Comparison of ENCODE assay signal across 19 cellular contexts in genomic region chr18:12086249-12086648, GRCh38. TPM values are rescaled to one million over a fixed set of nuclear protein-coding genes. Genes with fewer than 3 reads are reported as not detected.
A peak's percentile ranks its signal among the peaks of the same experiment; 100 is the strongest.
DNase-seq lines count a peak whose midpoint lies in the region; ATAC-seq, FAIRE-seq and TF ChIP-seq lines count a peak whose summit lies in the region.
"Had no signal": no experiment of that assay in that cellular context is flagged by ENCODE, and none has a peak within 500 bp of the region (broad histone marks: within the 10 kb centered on the region; RNA-seq: fewer than 3 reads in every experiment).

No MANE protein-coding gene starts in this region.

- H3K4me3 ChIP-seq in HCT116 (replicated peaks in 1 of 2; ENCODE audit: low read depth in 1 of 2, low read length in 2 of 2) (no peak overlapping the region), pancreas (no peak overlapping the region)
- H3K4me3 ChIP-seq: BLaER1, skin epidermis had no signal

- FAIRE-seq in pancreas (lab: Jason Lieb, UNC) = no peak
- FAIRE-seq: H54 had no signal

- RAD21 ChIA-PET in HCT116 (lab: Charles Lee; ENCODE audit: low non-redundant PET in 1 of 2, low total read pairs in 2 of 2, uncharacterized antibody in 2 of 2, unreplicated experiment in 2 of 2) = no interaction called here

- H3K9me2 ChIP-seq in HCT116 (ENCODE audit: insufficient read depth) = no peaks in the 10 kb centered on the region

- POLR2A ChIA-PET in HCT116 (lab: Charles Lee) = no interaction called here

- peak; percentile 67 for ATAC-seq in HCT116
- peak; percentile 89 to 93 (median 92) for ATAC-seq in pancreas
- ATAC-seq in GM21360 (IDR thresholded peaks at IDR 0.05; ENCODE audit: unreplicated experiment) = no peak
- no peak for ATAC-seq in GM21825 (IDR thresholded peaks at IDR 0.05; ENCODE audit: unreplicated experiment)
- ATAC-seq in HG02623 (IDR thresholded peaks at IDR 0.05; ENCODE audit: unreplicated experiment) = no peak
- ATAC-seq: effector memory CD8-positive, alpha-beta T cell had no signal

- no peak for DNase-seq in HCT116 (ENCODE audit: low read depth, low spot score)
- peak; percentile 98 for DNase-seq in NCI-H2196 (lab: John Stamatoyannopoulos, UW; ENCODE audit: unreplicated experiment)
- DNase-seq in epithelial cell of prostate (ENCODE audit: low read depth, low spot score) = peak; percentile 46
- peak; percentile 84 to 96 (median 93) for DNase-seq in pancreas
- DNase-seq in ACHN = no peak
- DNase-seq: activated CD4-positive, alpha-beta T cell treated with anti-CD3 and anti-CD28 coated beads for 4 hours; activated naive CD8-positive, alpha-beta T cell treated with anti-CD3 and anti-CD28 coated beads for 36 hours; effector memory CD8-positive, alpha-beta T cell; foreskin melanocyte; NCI-H1105 treated with DMSO at 0.1 percent for 48 hours; NCI-H526 treated with DMSO at 0.1 percent for 48 hours had no signal

- H3K79me2 ChIP-seq in HCT116 (ENCODE audit: insufficient read depth, low read length) = no peaks in the 10 kb centered on the region

- TF ChIP-seq CTCF in HCT116 (IDR thresholded peaks at IDR 0.05 in 2 of 3, conservative IDR thresholded peaks at IDR 0.05 in 1 of 3; ENCODE audit: borderline replicate concordance in 1 of 3, insufficient read depth in 1 of 3, low read depth in 2 of 3, low read length in 2 of 3) = no peak
- TF ChIP-seq CTCF in pancreas (IDR thresholded peaks at IDR 0.05) = no peak

- no peaks in the 10 kb centered on the region for H3K4me1 ChIP-seq in HCT116 (ENCODE audit: control insufficient read depth in 1 of 2, insufficient read depth in 2 of 2, low read length in 2 of 2)
- H3K4me1 ChIP-seq in pancreas = peaks cover 0 to 4% (median 0%) of the 10 kb centered on the region in 3 donors
- H3K4me1 ChIP-seq: BLaER1 had no signal

- H3K27me3 ChIP-seq in HCT116 (ENCODE audit: insufficient read depth, low read length) (no peaks in the 10 kb centered on the region), pancreas (no peaks in the 10 kb centered on the region)
- H3K27me3 ChIP-seq: BLaER1 had no signal

- WGBS in pancreas, 2 donors = 32 to 38% methylated on average over 5 of the region's 5 CpGs

- H3K9ac ChIP-seq in HCT116 (ENCODE audit: low read length) = no peak overlapping the region
- H3K9ac ChIP-seq: BLaER1 had no signal

- H3K9me3 ChIP-seq in HCT116 (ENCODE audit: control insufficient read depth in 1 of 2, insufficient read depth in 1 of 2, low read depth in 1 of 2, low read length in 2 of 2) (no peaks in the 10 kb centered on the region), pancreas (no peaks in the 10 kb centered on the region)
- H3K9me3 ChIP-seq: BLaER1 had no signal

- TF ChIP-seq RAD21 in HCT116 (IDR thresholded peaks at IDR 0.05; ENCODE audit: low read depth) = no peak

- BruUV-seq in HCT116 (replicated peaks; lab: Mats Ljungman, UMichigan) = no TSS peak

- H3K4me2 ChIP-seq in HCT116 (ENCODE audit: low read length) = no peak overlapping the region
- H3K4me2 ChIP-seq: BLaER1 had no signal

- intact Hi-C loops in HCT116 (cut with micrococcal nuclease) = no loop called here
- intact Hi-C loops in pancreas (cut with DNase I) = no loop called here

- TF ChIP-seq POLR2A in HCT116 (IDR thresholded peaks at IDR 0.05; ENCODE audit: borderline replicate concordance, extremely low read depth, insufficient read depth, insufficient read length) = no peak

- in situ Hi-C loops in ACHN (cut with HindIII; ENCODE audit: low pct_ligation_motif_present, low pct_unique_long_range_greater_than_20kb, low sequenced_read_pairs) = no loop called here

- CTCF ChIA-PET in HCT116 (lab: Charles Lee) = no interaction called here

- H3K27ac ChIP-seq in HCT116 (ENCODE audit: low read depth, low read length) = no peak overlapping the region
- peak overlapping the region; percentile 55 for H3K27ac ChIP-seq in epithelial cell of prostate
- H3K27ac ChIP-seq in pancreas = peak overlapping the region in 1 of 4 donors; percentile 62
- H3K27ac ChIP-seq: BLaER1 had no signal

- H2AFZ ChIP-seq in HCT116 (ENCODE audit: low read depth, low read length, poor library complexity, severe bottlenecking) = no peak overlapping the region

- H4K20me1 ChIP-seq in HCT116 (ENCODE audit: insufficient read depth) = no peaks in the 10 kb centered on the region
- H4K20me1 ChIP-seq: BLaER1 had no signal

- H3K36me3 ChIP-seq in HCT116 (ENCODE audit: control insufficient read depth in 1 of 2, insufficient read depth in 2 of 2, low read length in 2 of 2) (no peaks in the 10 kb centered on the region), pancreas (no peaks in the 10 kb centered on the region)
- H3K36me3 ChIP-seq: BLaER1 had no signal

TF ChIP-seq in HCT116, 20 proteins besides CTCF, POLR2A, EP300 and RAD21:
- no peak for TF ChIP-seq REST (IDR thresholded peaks at IDR 0.05; ENCODE audit: low read depth)

RNA-seq across cellular contexts. Expression of gene ANKRD62, which starts 7.4 kb away (rescaled TPM):
- total RNA-seq in HCT116 (2021; ENCODE audit: unreplicated experiment) (0.34 TPM), pancreas (1 to 10 TPM; 2.8 to 5.2 (median 3.6) TPM)
- polyA plus RNA-seq in HCT116 (2012) = 0.02 TPM in 1 of 2 replicates, not detected in the other
- polyA plus RNA-seq in pancreas = 1 to 10 TPM in 1 of 2 donors, under 1 TPM in 1; 0.38 to 1.6 TPM
- total RNA-seq: activated naive CD8-positive, alpha-beta T cell treated with anti-CD3 and anti-CD28 coated beads for 36 hours; osteocyte; RPMI7951 had no signal

Comparison
In these comparisons a context has a peak if more than half of its experiments do, and no peak if none do; other contexts are left out.
1. ATAC-seq: peak in HCT116 (single experiment) and pancreas (4 of 4); none in GM21360 (single experiment), GM21825 (single experiment) and HG02623 (single experiment).
2. DNase-seq: peak in NCI-H2196 (single experiment), epithelial cell of prostate (single experiment) and pancreas (6 of 6); none in HCT116 (single experiment) and ACHN (single experiment).